1 cellular context compared by ENCODE assay signal in the genomic region with DNA sequence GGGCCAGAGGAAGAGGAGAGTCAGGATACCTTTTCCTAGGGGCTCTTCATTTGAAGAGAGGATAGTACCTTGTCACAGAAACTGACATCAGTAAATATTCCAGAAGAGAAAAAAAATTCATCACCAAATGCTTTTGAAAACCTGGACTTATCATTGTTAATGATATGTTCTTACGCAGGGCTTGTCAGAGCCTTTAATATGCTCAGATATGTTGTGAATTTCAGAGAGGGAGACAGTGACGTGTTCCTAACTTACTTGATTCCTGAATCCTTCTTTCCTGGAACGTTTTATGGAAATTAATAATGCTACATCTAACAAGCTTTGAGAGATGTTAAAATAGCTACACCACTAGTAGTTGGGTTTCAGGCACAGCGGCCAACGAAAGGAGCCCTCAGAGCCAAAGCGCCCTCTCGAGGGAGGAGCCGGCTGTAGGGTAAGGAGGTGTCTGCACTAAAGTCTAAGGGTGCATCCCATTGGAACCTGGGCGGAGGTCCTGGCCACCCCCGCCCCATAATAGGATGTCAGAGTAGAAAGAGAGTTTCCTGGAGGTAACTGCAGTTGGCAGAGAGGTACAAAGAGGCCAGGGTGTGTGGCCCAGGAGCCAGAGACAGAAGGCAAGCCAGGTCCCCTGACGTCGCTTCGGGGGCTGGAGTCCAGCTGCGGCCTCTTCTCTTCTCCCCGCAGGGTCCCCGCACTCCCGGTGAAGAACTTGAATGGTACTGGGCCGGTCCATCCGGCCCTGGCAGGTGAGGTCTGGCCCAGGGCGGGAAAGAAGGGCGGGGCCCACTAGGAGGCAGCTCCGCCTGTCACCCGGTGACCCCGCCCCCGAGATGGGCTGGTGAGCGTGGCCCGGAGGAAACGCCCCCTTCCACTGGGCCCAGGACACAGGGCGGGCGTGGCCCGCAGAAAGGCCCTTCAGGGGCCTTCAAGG.
TF ChIP-seq lines count a peak whose summit lies in the region.

No MANE protein-coding gene starts in this region.

TF ChIP-seq in H1, 55 proteins besides CTCF, POLR2A, EP300 and RAD21:
- TF ChIP-seq SIN3A (conservative IDR thresholded peaks at IDR 0.05 in 1 of 2, IDR thresholded peaks at IDR 0.05 in 1 of 2; ENCODE audit: low read depth in 1 of 2, low read length in 2 of 2) (peak; percentile 50 to 58; a peak in 2 of 4 replicates), TAF1 (IDR thresholded peaks at IDR 0.05; ENCODE audit: low read depth, low read length) (peak; percentile 46; the same call in 1 of the 2 replicates), HDAC2 (IDR thresholded peaks at IDR 0.05; ENCODE audit: borderline replicate concordance in 1 of 2, low read depth in 2 of 2, low read length in 2 of 2) (no peak), TBP (IDR thresholded peaks at IDR 0.05; ENCODE audit: low read depth, low read length) (0 out of 2 replicates have a peak, but pooled peaks have one; percentile 34)
